6 cellular contexts compared by ENCODE assay signal in genomic region chr12:55706840-55707671, GRCh38. TPM values are rescaled to one million over a fixed set of nuclear protein-coding genes. Genes with fewer than 3 reads are reported as not detected.
DNase-seq lines count a peak whose midpoint lies in the region; ATAC-seq and TF ChIP-seq lines count a peak whose summit lies in the region.

No MANE protein-coding gene starts in this region.

- POLR2A ChIA-PET in WTC11 (lab: Charles Lee), result interaction anchor here (1.0 to 2.0 kb wide), 5 partner anchors 9 to 123 kb away, joined by 3 to 13 read pairs (median 6); partner anchors contain the start of genes BLOC1S1 and CD63

- no peaks in the 10 kb centered on the region for H4K20me1 ChIP-seq in DND-41 (ENCODE audit: insufficient read depth, low read length)

- CTCF ChIA-PET in WTC11 (lab: Charles Lee), result interaction anchor here (0.5 to 3.9 kb wide), 22 partner anchors 11 to 653 kb away, joined by 3 to 141 read pairs (median 6); partner anchors contain the start of genes BLOC1S1, CD63, DNAJC14 and ORMDL2

- WGBS in liver, result 19% methylated on average over 23 of the region's 23 CpGs

- no peaks in the 10 kb centered on the region for H3K9me3 Mint-ChIP-seq in WTC11

- ATAC-seq in DND-41 (ENCODE audit: insufficient read depth, low read depth) (0 out of 3 replicates have a peak, but pooled peaks have one; percentile 11), WTC11 (peak; percentile 21), HG02642 (IDR thresholded peaks at IDR 0.05; ENCODE audit: poor library complexity, unreplicated experiment) (no peak), esophagus mucosa (no peak), GM19467 (IDR thresholded peaks at IDR 0.05; ENCODE audit: unreplicated experiment) (no peak)

- H3K9me3 ChIP-seq in DND-41 (ENCODE audit: insufficient read depth, low read length, severe bottlenecking) (no peaks in the 10 kb centered on the region), liver (ENCODE audit: control insufficient read depth in 4 of 4, low read length in 3 of 4) (no peaks in the 10 kb centered on the region)

- H3K79me2 ChIP-seq in DND-41 (ENCODE audit: insufficient read depth, low read length), result no peaks in the 10 kb centered on the region

- peak overlapping the region; percentile 43 for H3K4me2 ChIP-seq in DND-41 (ENCODE audit: insufficient read depth, low read length)

- H3K36me3 ChIP-seq in DND-41 (ENCODE audit: insufficient read depth, low read length) (no peaks in the 10 kb centered on the region), liver (ENCODE audit: control insufficient read depth in 4 of 4, insufficient read depth in 3 of 4, low read depth in 1 of 4, low read length in 3 of 4) (no peaks in the 10 kb centered on the region)

- H3K27ac Mint-ChIP-seq in WTC11, result no peak overlapping the region

- no peak for TF ChIP-seq CTCF in DND-41 (IDR thresholded peaks at IDR 0.05; ENCODE audit: borderline replicate concordance, extremely low read depth, low read length, poor library complexity, severe bottlenecking)
- TF ChIP-seq CTCF in WTC11 (IDR thresholded peaks at IDR 0.05), result no peak
- TF ChIP-seq CTCF in liver (IDR thresholded peaks at IDR 0.05; ENCODE audit: low read depth, low read length, missing input control), result no peak

- H3K4me1 ChIP-seq in DND-41 (ENCODE audit: insufficient read depth, low read length), result peaks cover 9% of the 10 kb centered on the region
- peaks cover 0 to 9% (median 5%) of the 10 kb centered on the region in 4 donors for H3K4me1 ChIP-seq in liver (ENCODE audit: control insufficient read depth in 4 of 4, insufficient read depth in 4 of 4, low read length in 3 of 4)

- no peak overlapping the region for H2AFZ ChIP-seq in DND-41 (ENCODE audit: low read depth, low read length)

- peak overlapping the region; percentile 88 for H3K4me3 Mint-ChIP-seq in WTC11

- H3K27me3 ChIP-seq in DND-41 (ENCODE audit: insufficient read depth, low read length, poor library complexity), result peaks cover 40% of the 10 kb centered on the region
- no peaks in the 10 kb centered on the region for H3K27me3 ChIP-seq in liver (ENCODE audit: control insufficient read depth in 4 of 4, insufficient read depth in 4 of 4, low read length in 3 of 4)

- TF ChIP-seq RAD21 in liver (IDR thresholded peaks at IDR 0.05), result no peak

- peaks cover 36% of the 10 kb centered on the region for H3K4me1 Mint-ChIP-seq in WTC11

- H3K27ac ChIP-seq in DND-41 (ENCODE audit: low read length), result no peak overlapping the region
- no peak overlapping the region for H3K27ac ChIP-seq in liver (ENCODE audit: low read depth in 1 of 2, low read length in 2 of 2)

- no peaks in the 10 kb centered on the region for H3K36me3 Mint-ChIP-seq in WTC11

- DNase-seq in DND-41 (no peak), WTC11 (ENCODE audit: low spot score) (peak; percentile 52)

- no peak overlapping the region for H3K9ac ChIP-seq in DND-41 (ENCODE audit: low read depth, low read length)
- H3K9ac ChIP-seq in liver (ENCODE audit: low read depth in 1 of 2, low read length in 2 of 2), result no peak overlapping the region

- peaks cover 36% of the 10 kb centered on the region for H3K27me3 Mint-ChIP-seq in WTC11 (ENCODE audit: low read depth)

- H3K4me3 ChIP-seq in DND-41 (ENCODE audit: low read depth in 1 of 2, low read length in 2 of 2) (no peak overlapping the region), liver (ENCODE audit: low read depth in 1 of 3, low read length in 3 of 3) (peak overlapping the region in 2 of 3 donors; percentile 35 to 67)

TF ChIP-seq in WTC11, 78 proteins besides CTCF, POLR2A, EP300 and RAD21 (continues in another document):
- TF ChIP-seq MXD4 (CRISPR knock-in tag; IDR thresholded peaks at IDR 0.05; ENCODE audit: borderline replicate concordance), result no peak
- TF ChIP-seq KAT7 (CRISPR knock-in tag; IDR thresholded peaks at IDR 0.05; ENCODE audit: borderline replicate concordance), result no peak
- no peak for TF ChIP-seq ATF2 (CRISPR knock-in tag; IDR thresholded peaks at IDR 0.05; ENCODE audit: borderline replicate concordance, low read depth)
- no peak for TF ChIP-seq ERG (CRISPR knock-in tag; IDR thresholded peaks at IDR 0.05)
- no peak for TF ChIP-seq SMAD3 (CRISPR knock-in tag; IDR thresholded peaks at IDR 0.05; ENCODE audit: borderline replicate concordance)
- TF ChIP-seq ZNF263 (CRISPR knock-in tag; IDR thresholded peaks at IDR 0.05; ENCODE audit: low read depth), result no peak
- no peak for TF ChIP-seq SMAD4 (CRISPR knock-in tag; IDR thresholded peaks at IDR 0.05)
- TF ChIP-seq, protein P1, sequence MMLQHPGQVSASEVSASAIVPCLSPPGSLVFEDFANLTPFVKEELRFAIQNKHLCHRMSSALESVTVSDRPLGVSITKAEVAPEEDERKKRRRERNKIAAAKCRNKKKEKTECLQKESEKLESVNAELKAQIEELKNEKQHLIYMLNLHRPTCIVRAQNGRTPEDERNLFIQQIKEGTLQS (CRISPR knock-in tag; conservative IDR thresholded peaks at IDR 0.05), result no peak

TF ChIP-seq in liver, 16 proteins besides CTCF, POLR2A, EP300 and RAD21:
- TF ChIP-seq EGR1 (IDR thresholded peaks at IDR 0.05; ENCODE audit: low read depth in 2 of 2), result no peak
- TF ChIP-seq HNF4A (conservative IDR thresholded peaks at IDR 0.05), result no peak
- no peak for TF ChIP-seq YY1 (IDR thresholded peaks at IDR 0.05)
- TF ChIP-seq, protein P2, sequence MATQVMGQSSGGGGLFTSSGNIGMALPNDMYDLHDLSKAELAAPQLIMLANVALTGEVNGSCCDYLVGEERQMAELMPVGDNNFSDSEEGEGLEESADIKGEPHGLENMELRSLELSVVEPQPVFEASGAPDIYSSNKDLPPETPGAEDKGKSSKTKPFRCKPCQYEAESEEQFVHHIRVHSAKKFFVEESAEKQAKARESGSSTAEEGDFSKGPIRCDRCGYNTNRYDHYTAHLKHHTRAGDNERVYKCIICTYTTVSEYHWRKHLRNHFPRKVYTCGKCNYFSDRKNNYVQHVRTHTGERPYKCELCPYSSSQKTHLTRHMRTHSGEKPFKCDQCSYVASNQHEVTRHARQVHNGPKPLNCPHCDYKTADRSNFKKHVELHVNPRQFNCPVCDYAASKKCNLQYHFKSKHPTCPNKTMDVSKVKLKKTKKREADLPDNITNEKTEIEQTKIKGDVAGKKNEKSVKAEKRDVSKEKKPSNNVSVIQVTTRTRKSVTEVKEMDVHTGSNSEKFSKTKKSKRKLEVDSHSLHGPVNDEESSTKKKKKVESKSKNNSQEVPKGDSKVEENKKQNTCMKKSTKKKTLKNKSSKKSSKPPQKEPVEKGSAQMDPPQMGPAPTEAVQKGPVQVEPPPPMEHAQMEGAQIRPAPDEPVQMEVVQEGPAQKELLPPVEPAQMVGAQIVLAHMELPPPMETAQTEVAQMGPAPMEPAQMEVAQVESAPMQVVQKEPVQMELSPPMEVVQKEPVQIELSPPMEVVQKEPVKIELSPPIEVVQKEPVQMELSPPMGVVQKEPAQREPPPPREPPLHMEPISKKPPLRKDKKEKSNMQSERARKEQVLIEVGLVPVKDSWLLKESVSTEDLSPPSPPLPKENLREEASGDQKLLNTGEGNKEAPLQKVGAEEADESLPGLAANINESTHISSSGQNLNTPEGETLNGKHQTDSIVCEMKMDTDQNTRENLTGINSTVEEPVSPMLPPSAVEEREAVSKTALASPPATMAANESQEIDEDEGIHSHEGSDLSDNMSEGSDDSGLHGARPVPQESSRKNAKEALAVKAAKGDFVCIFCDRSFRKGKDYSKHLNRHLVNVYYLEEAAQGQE (IDR thresholded peaks at IDR 0.05), result no peak
- TF ChIP-seq MAX (IDR thresholded peaks at IDR 0.05), result no peak
- no peak for TF ChIP-seq FOXA1 (IDR thresholded peaks at IDR 0.05)
- TF ChIP-seq SP1 (IDR thresholded peaks at IDR 0.05), result no peak
- TF ChIP-seq GABPA (IDR thresholded peaks at IDR 0.05 in 1 of 2, conservative IDR thresholded peaks at IDR 0.05 in 1 of 2), result no peak
- TF ChIP-seq NR2F2 (IDR thresholded peaks at IDR 0.05), result no peak
- no peak for TF ChIP-seq FOXA2 (IDR thresholded peaks at IDR 0.05)

RNA-seq across cellular contexts. Expression of gene ITGA7, which starts 0.6 kb away (rescaled TPM):
- total RNA-seq in WTC11 (2021) (77.8 to 96.2 TPM (median 80.4 TPM) in 3 replicates), liver (1 to 10 TPM in 1 of 2 donors, under 1 TPM in 1; 0.98 to 3.8 TPM), esophagus mucosa (6.7 TPM)
- polyA plus RNA-seq in liver, result 1 to 10 TPM; 2.8 to 4.9 TPM

RNA-seq across cellular contexts. Expression of gene BLOC1S1, which starts 8.8 kb away (rescaled TPM):
- total RNA-seq in WTC11 (2021) (81.9 to 97.1 TPM (median 95.1 TPM) in 3 replicates), liver (10 to 100 TPM; 43.7 to 79.6 TPM), esophagus mucosa (109 TPM)
- 100 to 1,000 TPM; 150 TPM for polyA plus RNA-seq in liver

RNA-seq across cellular contexts. Expression of gene RDH5, which starts 13.1 kb away (rescaled TPM):
- total RNA-seq in WTC11 (2021) (3.0 to 5.8 TPM (median 3.5 TPM) in 3 replicates), liver (10 to 100 TPM in 1 of 2 donors, 1 to 10 TPM in 1; 9.2 to 21.8 TPM), esophagus mucosa (0.92 TPM)
- polyA plus RNA-seq in liver, result 10 to 100 TPM; 36.6 to 61.7 TPM

RNA-seq across cellular contexts. Expression of gene CD63, which starts 21.8 kb away (rescaled TPM):
- total RNA-seq in WTC11 (2021) (409 to 419 TPM (median 414 TPM) in 3 replicates), liver (100 to 1,000 TPM; 185 to 373 TPM), esophagus mucosa (253 TPM)
- polyA plus RNA-seq in liver, result 100 to 1,000 TPM; 328 to 348 TPM

RNA-seq across cellular contexts. Expression of gene GDF11, which starts 35.9 kb away (rescaled TPM):
- total RNA-seq in WTC11 (2021) (16.9 to 20.7 TPM (median 19.6 TPM) in 3 replicates), liver (1 to 10 TPM in 1 of 2 donors, under 1 TPM in 1; 0.84 to 5.0 TPM), esophagus mucosa (1.2 TPM)
- polyA plus RNA-seq in liver, result under 1 TPM; 0.40 to 0.55 TPM

Comparison
In these comparisons a context has a peak if more than half of its experiments do, and no peak if none do; other contexts are left out.
1. ATAC-seq: peak in DND-41 (single experiment) and WTC11 (single experiment); none in HG02642 (single experiment), esophagus mucosa (single experiment) and GM19467 (single experiment).
2. H3K4me3 ChIP-seq: peak in liver (2 of 3); none in DND-41 (0 of 2).
3. RNA of gene ITGA7, which starts 0.6 kb away (total RNA-seq): 77.8 to 96.2 TPM in WTC11; 6.7 TPM in esophagus mucosa (single experiment) and 0.98 to 3.8 TPM in liver; every median in the first group is over 10 times any median in the second.